In genomic region chr4:145937990-145938611, GRCh38 we compare ENCODE assay signal across 7 cellular contexts. TPM values are rescaled to one million over a fixed set of nuclear protein-coding genes. Genes with fewer than 3 reads are reported as not detected.
DNase-seq lines count a peak whose midpoint lies in the region; ATAC-seq, FAIRE-seq and TF ChIP-seq lines count a peak whose summit lies in the region.

No MANE protein-coding gene starts in this region.

- intact Hi-C loops in activated B cell treated with CpG ODN at 0.5 μM for 24 hours (cut with micrococcal nuclease) = loop anchor here (1.0 to 10.0 kb wide), 11 partner anchors 18 to 1677 kb away; partner anchors contain the start of genes LSM6, MMAA, SLC10A7 and TMEM184C

- peaks cover 41% of the 10 kb centered on the region for H3K4me1 Mint-ChIP-seq in activated B cell treated with CpG ODN at 0.5 μM for 24 hours

- H3K36me3 Mint-ChIP-seq in activated B cell treated with CpG ODN at 0.5 μM for 24 hours (ENCODE audit: low read depth) = peaks cover 10% of the 10 kb centered on the region

- peak overlapping the region; percentile 26 to 66 for H3K9ac ChIP-seq in liver (ENCODE audit: low read depth in 1 of 2, low read length in 2 of 2)

- H3K4me3 ChIP-seq in liver (ENCODE audit: low read depth in 1 of 3, low read length in 3 of 3) = peak overlapping the region; percentile 47 to 90 (median 82)

- peak overlapping the region; percentile 87 for H3K27ac Mint-ChIP-seq in activated B cell treated with CpG ODN at 0.5 μM for 24 hours

- POLR2A ChIA-PET in activated B cell treated with CpG ODN at 0.5 μM for 24 hours (lab: Charles Lee) = interaction anchor here (0.6 to 1.4 kb wide), 10 partner anchors 11 to 1119 kb away, joined by 3 to 10 read pairs (median 4); no protein-coding TSS in a partner anchor

- 2% methylated on average over 18 of the region's 18 CpGs for WGBS in liver

- ATAC-seq in activated B cell treated with CpG ODN at 0.5 μM for 24 hours (ENCODE audit: low read depth) = peak; percentile 43

- TF ChIP-seq CTCF in activated B cell treated with CpG ODN at 0.5 μM for 24 hours (IDR thresholded peaks at IDR 0.05) = no peak
- TF ChIP-seq CTCF in liver (IDR thresholded peaks at IDR 0.05; ENCODE audit: low read depth, low read length, missing input control) = no peak
- TF ChIP-seq CTCF in D721Med (IDR thresholded peaks at IDR 0.05; ENCODE audit: insufficient read depth, missing control alignments) = no peak

- H3K9me3 Mint-ChIP-seq in activated B cell treated with CpG ODN at 0.5 μM for 24 hours = no peaks in the 10 kb centered on the region

- no peaks in the 10 kb centered on the region for H3K27me3 ChIP-seq in liver (ENCODE audit: control insufficient read depth in 4 of 4, insufficient read depth in 4 of 4, low read length in 3 of 4)

- H3K27ac ChIP-seq in liver (ENCODE audit: low read depth in 1 of 2, low read length in 2 of 2) = peak overlapping the region; percentile 36 to 54

- peak overlapping the region; percentile 96 for H3K4me3 Mint-ChIP-seq in activated B cell treated with CpG ODN at 0.5 μM for 24 hours

- H3K27me3 Mint-ChIP-seq in activated B cell treated with CpG ODN at 0.5 μM for 24 hours = no peaks in the 10 kb centered on the region

- peaks cover 3 to 15% (median 9%) of the 10 kb centered on the region in 4 donors for H3K4me1 ChIP-seq in liver (ENCODE audit: control insufficient read depth in 4 of 4, insufficient read depth in 4 of 4, low read length in 3 of 4)

- no peak for FAIRE-seq in D721Med (lab: Jason Lieb, UNC)

- peak; percentile 37 for TF ChIP-seq POLR2A in GM15510 (IDR thresholded peaks at IDR 0.05; ENCODE audit: borderline replicate concordance, extremely low read depth, insufficient read length)

- CTCF ChIA-PET in activated B cell treated with CpG ODN at 0.5 μM for 24 hours (lab: Charles Lee) = no interaction called here

- H3K9me3 ChIP-seq in liver (ENCODE audit: control insufficient read depth in 4 of 4, low read length in 3 of 4) = no peaks in the 10 kb centered on the region

- no peak for TF ChIP-seq RAD21 in liver (IDR thresholded peaks at IDR 0.05)

- DNase-seq in HuH-7.5 (ENCODE audit: low spot score) = peak; percentile 44
- DNase-seq in activated B cell treated with CpG ODN at 0.5 μM for 24 hours = peak; percentile 34
- DNase-seq in cerebellum (ENCODE audit: low spot score) = peak; percentile 34
- peak; percentile 12 to 24 (median 17) for DNase-seq in stimulated activated CD4-positive, alpha-beta T cell treated with anti-CD3 and anti-CD28 coated beads, TNF-alpha, amount 100 ng/mL, for 4 hours (ENCODE audit: low read depth in 3 of 3)
- no peak for DNase-seq in D721Med (ENCODE audit: insufficient read length, low spot score)

- no peaks in the 10 kb centered on the region for H3K36me3 ChIP-seq in liver (ENCODE audit: control insufficient read depth in 4 of 4, insufficient read depth in 3 of 4, low read depth in 1 of 4, low read length in 3 of 4)

TF ChIP-seq in liver, 16 proteins besides CTCF, POLR2A, EP300 and RAD21:
- peak; percentile 52 for TF ChIP-seq YY1 (IDR thresholded peaks at IDR 0.05)
- no peak for TF ChIP-seq ATF3 (IDR thresholded peaks at IDR 0.05)

RNA-seq across cellular contexts. Expression of gene ZNF827, which starts 0.5 kb away (rescaled TPM):
- total RNA-seq in activated B cell treated with CpG ODN at 0.5 μM for 24 hours (23.9 and 27.2 TPM in 2 replicates), cerebellum (30.5 TPM), liver (1 to 10 TPM; 1.7 to 2.9 TPM)
- under 1 TPM; 0.46 to 0.72 TPM for polyA plus RNA-seq in liver
